8 cellular contexts compared by ENCODE assay signal in genomic region chr2:127358971-127359370, GRCh38. TPM values are rescaled to one million over a fixed set of nuclear protein-coding genes. Genes with fewer than 3 reads are reported as not detected.
"Had no signal": no experiment of that assay in that cellular context is flagged by ENCODE, and none has a peak within 500 bp of the region (broad histone marks: within the 10 kb centered on the region; RNA-seq: fewer than 3 reads in every experiment).

No MANE protein-coding gene starts in this region.

- H3K9me3 Mint-ChIP-seq: HFFc6 had no signal

- H3K4me3 Mint-ChIP-seq: HFFc6 had no signal

- H3K27ac ChIP-seq: HL-60 had no signal

- H3K27ac Mint-ChIP-seq: HFFc6 had no signal

- H3K4me3 ChIP-seq: K562 had no signal

- DNase-seq: GOT3, H7, HFFc6, IMR-90, KG1 had no signal

RNA-seq across cellular contexts. Expression of gene PROC, which starts 59.3 kb away (rescaled TPM):
- total RNA-seq: HFFc6, HT1080, IMR-90, K562 had no signal
- polyA plus RNA-seq: K562 had no signal
